24 cellular contexts compared by ENCODE assay signal in genomic region chr12:34166427-34167060, GRCh38.
DNase-seq lines count a peak whose midpoint lies in the region; ATAC-seq and TF ChIP-seq lines count a peak whose summit lies in the region.
"Had no signal": no experiment of that assay in that cellular context is flagged by ENCODE, and none has a peak within 500 bp of the region (broad histone marks: within the 10 kb centered on the region; RNA-seq: fewer than 3 reads in every experiment).

No MANE protein-coding gene starts in this region.

- no peaks in the 10 kb centered on the region for H3K36me3 ChIP-seq in spleen
- no peaks in the 10 kb centered on the region for H3K36me3 ChIP-seq in uterus
- H3K36me3 ChIP-seq: BE2C; BLaER1 treated with 17β-estradiol and CSF1 and Interleukin-3, amounts not matched to agents 10 nM and 100 nM had no signal

- TF ChIP-seq POLR2A in spleen (IDR thresholded peaks at IDR 0.05) (no peak), uterus (IDR thresholded peaks at IDR 0.05) (no peak)

- 92 to 96% (median 93%) methylated on average over 24 to 41 of the region's 41 CpGs for WGBS in spleen, 5 donors

- no peak for TF ChIP-seq CTCF in spleen (IDR thresholded peaks at IDR 0.05 in 8 of 11, conservative IDR thresholded peaks at IDR 0.05 in 3 of 11)
- no peak for TF ChIP-seq CTCF in uterus (IDR thresholded peaks at IDR 0.05)

- H3K27me3 ChIP-seq in spleen (replicated peaks in 1 of 7) (peaks cover 0 to 5% (median 0%) of the 10 kb centered on the region in 7 donors), uterus (no peaks in the 10 kb centered on the region)
- H3K27me3 ChIP-seq: BE2C; BLaER1 treated with 17β-estradiol and CSF1 and Interleukin-3, amounts not matched to agents 10 nM and 100 nM had no signal

- H3K9me3 ChIP-seq in spleen = no peaks in the 10 kb centered on the region
- H3K9me3 ChIP-seq in uterus = no peaks in the 10 kb centered on the region
- H3K9me3 ChIP-seq: A549; BE2C; BLaER1 treated with 17β-estradiol and CSF1 and Interleukin-3, amounts not matched to agents 10 nM and 100 nM had no signal

- H3K4me3 ChIP-seq in spleen (no peak overlapping the region), uterus (no peak overlapping the region)
- H3K4me3 ChIP-seq: A549; BLaER1 treated with 17β-estradiol and CSF1 and Interleukin-3, amounts not matched to agents 10 nM and 100 nM; GM12878; GM23248 had no signal

- H3K27ac ChIP-seq in spleen (no peak overlapping the region), uterus (peak overlapping the region; percentile 39 to 80)
- H3K27ac ChIP-seq: A549; BLaER1 treated with 17β-estradiol and CSF1 and Interleukin-3, amounts not matched to agents 10 nM and 100 nM; GM23248 had no signal

- peak; percentile 57 for DNase-seq in Right ventricle myocardium inferior (ENCODE audit: missing footprints)
- no peak for DNase-seq in left cardiac atrium
- peak; percentile 1 for DNase-seq in NCI-H69 (lab: John Stamatoyannopoulos, UW)
- peak; percentile 54 for DNase-seq in spleen
- no peak for DNase-seq in uterus
- DNase-seq in T1000 (lab: John Stamatoyannopoulos, UW) = no peak
- no peak for DNase-seq in stimulated activated CD8-positive, alpha-beta memory T cell treated with anti-CD3 and anti-CD28 coated beads, Interleukin-4, amount 100 ng/mL, for 48 hours
- DNase-seq: 8988T; ACHN; AML-193; BE2C; CD4-positive, alpha-beta T cell; CD8-positive, alpha-beta memory T cell; DMS 273 treated with DMSO at 0.1 percent for 48 hours; DMS79; EL; GDM1; GM23248; H9 had no signal

- intact Hi-C loops in Right ventricle myocardium inferior (cut with DNase I) = no loop called here
- intact Hi-C loops in left cardiac atrium (cut with DNase I) = no loop called here
- intact Hi-C loops in spleen (cut with DNase I; ENCODE audit: low total_unique reads) = no loop called here
- intact Hi-C loops in uterus (cut with DNase I; ENCODE audit: low total_unique reads) = no loop called here

- ATAC-seq in Right ventricle myocardium inferior (no peak), left cardiac atrium (no peak), GM21381 (IDR thresholded peaks at IDR 0.05; ENCODE audit: unreplicated experiment) (no peak)
- ATAC-seq: A549, GM12878, HCT116 had no signal

- H3K4me1 ChIP-seq in spleen (no peaks in the 10 kb centered on the region), uterus (peaks cover 0 to 9% of the 10 kb centered on the region in 2 donors)
- H3K4me1 ChIP-seq: A549; BE2C; BLaER1 treated with 17β-estradiol and CSF1 and Interleukin-3, amounts not matched to agents 10 nM and 100 nM had no signal

Comparison
In these comparisons a context has a peak if more than half of its experiments do, and no peak if none do; other contexts are left out.
1. DNase-seq: peak in Right ventricle myocardium inferior (single experiment), NCI-H69 (single experiment) and spleen (single experiment); none in left cardiac atrium (single experiment), uterus (0 of 2), T1000 (single experiment) and stimulated activated CD8-positive, alpha-beta memory T cell treated with anti-CD3 and anti-CD28 coated beads, Interleukin-4, amount 100 ng/mL, for 48 hours (single experiment).
2. H3K27ac ChIP-seq: peak in uterus (2 of 2); none in spleen (0 of 8).